Comparison of ENCODE assay signal across 9 cellular contexts in genomic region chr10:114402871-114403544, GRCh38. TPM values are rescaled to one million over a fixed set of nuclear protein-coding genes. Genes with fewer than 3 reads are reported as not detected.
DNase-seq lines count a peak whose midpoint lies in the region; ATAC-seq and TF ChIP-seq lines count a peak whose summit lies in the region.
"Had no signal": no experiment of that assay in that cellular context is flagged by ENCODE, and none has a peak within 500 bp of the region (broad histone marks: within the 10 kb centered on the region; RNA-seq: fewer than 3 reads in every experiment).

No MANE protein-coding gene starts in this region.

- H3K27me3 ChIP-seq in HUES64 (ENCODE audit: insufficient read depth, low read length) (peaks cover 61% of the 10 kb centered on the region), breast epithelium (no peaks in the 10 kb centered on the region), stomach (peaks cover 0 to 32% (median 20%) of the 10 kb centered on the region in 3 donors)

- DNase-seq in breast epithelium (ENCODE audit: low spot score in 2 of 2) (no peak), left kidney (ENCODE audit: low read depth, low spot score) (peak; percentile 79), stomach (no peak), SIG-M5 (lab: John Stamatoyannopoulos, UW) (no peak)
- DNase-seq: activated CD8-positive, alpha-beta memory T cell treated with anti-CD3 and anti-CD28 coated beads for 24 hours had no signal

- H3K36me3 ChIP-seq in HUES64 (ENCODE audit: insufficient read depth, low read length) (no peaks in the 10 kb centered on the region), breast epithelium (no peaks in the 10 kb centered on the region), stomach (no peaks in the 10 kb centered on the region)

- H3K27ac ChIP-seq in HUES64 (ENCODE audit: low read depth, low read length) (no peak overlapping the region), breast epithelium (peak overlapping the region; percentile 91 to 92), stomach (peak overlapping the region; percentile 7 to 78 (median 71))

- peak overlapping the region; percentile 59 for H3K4me3 ChIP-seq in HUES64 (ENCODE audit: low read length)
- peak overlapping the region; percentile 48 to 95 (median 66) for H3K4me3 ChIP-seq in breast epithelium
- H3K4me3 ChIP-seq in stomach, result peak overlapping the region; percentile 55 to 66 (median 61)

- no peaks in the 10 kb centered on the region for H3K9me3 ChIP-seq in HUES64 (ENCODE audit: insufficient read depth, low read depth, low read length)
- H3K9me3 ChIP-seq in breast epithelium, result no peaks in the 10 kb centered on the region
- H3K9me3 ChIP-seq in stomach, result no peaks in the 10 kb centered on the region

- ATAC-seq in GM19452 (IDR thresholded peaks at IDR 0.05; ENCODE audit: unreplicated experiment) (no peak), GM18858 (IDR thresholded peaks at IDR 0.05; ENCODE audit: unreplicated experiment) (no peak), GM19035 (IDR thresholded peaks at IDR 0.05; ENCODE audit: unreplicated experiment) (no peak)

- H3K9ac ChIP-seq in HUES64 (ENCODE audit: low read depth, low read length), result no peak overlapping the region

- intact Hi-C loops in breast epithelium (cut with DNase I; ENCODE audit: low total_unique reads), result no loop called here
- intact Hi-C loops in stomach (cut with DNase I; ENCODE audit: low total_unique reads), result no loop called here

- no peak for TF ChIP-seq EP300 in stomach (IDR thresholded peaks at IDR 0.05)

- no peak for TF ChIP-seq CTCF in breast epithelium (IDR thresholded peaks at IDR 0.05)
- no peak for TF ChIP-seq CTCF in stomach (IDR thresholded peaks at IDR 0.05)

- H3K4me1 ChIP-seq in HUES64 (ENCODE audit: insufficient read depth, low read length), result peaks cover 12% of the 10 kb centered on the region; the same call in 1 of the 2 replicates
- peaks cover 0 to 24% of the 10 kb centered on the region in 2 donors for H3K4me1 ChIP-seq in breast epithelium
- H3K4me1 ChIP-seq in stomach, result peaks cover 18 to 63% (median 32%) of the 10 kb centered on the region in 4 donors

- WGBS in HUES64, result 13% methylated on average over 17 of the region's 17 CpGs
- 27 to 39% (median 34%) methylated on average over 17 of the region's 17 CpGs for WGBS in stomach, 5 donors

- TF ChIP-seq POLR2A in breast epithelium (IDR thresholded peaks at IDR 0.05), result no peak
- TF ChIP-seq POLR2A in stomach (IDR thresholded peaks at IDR 0.05), result no peak

RNA-seq across cellular contexts. Expression of gene AFAP1L2, which starts 1.3 kb away (rescaled TPM):
- polyA plus RNA-seq in HUES64 (2013, experiment 1 of 2), result 1.3 TPM
- polyA plus RNA-seq in HUES64 (2013, experiment 2 of 2), result 2.4 TPM
- total RNA-seq in breast epithelium (10 to 100 TPM in 2 of 3 donors, 1 to 10 TPM in 1; 4.2 to 43.9 (median 20.0) TPM), stomach (10 to 100 TPM in 4 of 5 donors, 1 to 10 TPM in 1; 7.2 to 25.0 (median 19.3) TPM)
- 1 to 10 TPM; 2.6 to 4.5 (median 3.4) TPM for polyA plus RNA-seq in stomach
